In genomic region chr22:50719814-50720300, GRCh38 we compare ENCODE assay signal across 1 cellular context.
TF ChIP-seq lines count a peak whose summit lies in the region.

No MANE protein-coding gene starts in this region.

TF ChIP-seq in H1, 55 proteins besides CTCF, POLR2A, EP300 and RAD21:
- TF ChIP-seq EZH2 (IDR thresholded peaks at IDR 0.05; ENCODE audit: low read depth, low read length, severe bottlenecking), result peak; percentile 82
- peak; percentile 69 for TF ChIP-seq SUZ12 (IDR thresholded peaks at IDR 0.05; ENCODE audit: low read length)
- TF ChIP-seq HDAC6 (IDR thresholded peaks at IDR 0.05; ENCODE audit: low read depth, low read length), result no peak
